7 cellular contexts compared by ENCODE assay signal in genomic region chr3:32460031-32460749, GRCh38. TPM values are rescaled to one million over a fixed set of nuclear protein-coding genes. Genes with fewer than 3 reads are reported as not detected.
A peak's percentile ranks its signal among the peaks of the same experiment; 100 is the strongest.
DNase-seq lines count a peak whose midpoint lies in the region; ATAC-seq and TF ChIP-seq lines count a peak whose summit lies in the region.

No MANE protein-coding gene starts in this region.

- H3K4me3 Mint-ChIP-seq in naive B cell: peak overlapping the region; percentile 58 to 90 (median 76)

- H3K27ac Mint-ChIP-seq in naive B cell: peak overlapping the region in 1 of 6 donors; percentile 97

- H3K27me3 Mint-ChIP-seq in naive B cell: no peaks in the 10 kb centered on the region

- intact Hi-C loops in dorsolateral prefrontal cortex (cut with DNase I): loop anchor here in 1 of 2 donors (10.0 kb wide), 1 partner anchor 165 kb away; no protein-coding TSS in a partner anchor

- DNase-seq in NCI-H748 (lab: John Stamatoyannopoulos, UW; ENCODE audit: unreplicated experiment): peak; percentile 92
- peak; percentile 46 for DNase-seq in activated T-helper 9 cell treated with anti-CD3 and anti-CD28 coated beads, Interleukin-2, amount 50 U/mL, for 16 hours (ENCODE audit: low read depth)
- DNase-seq in naive B cell: peak; percentile 89
- no peak for DNase-seq in NCI-H446 (lab: John Stamatoyannopoulos, UW)
- DNase-seq in dorsolateral prefrontal cortex: no peak

- no peak overlapping the region for H3K4me3 ChIP-seq in dorsolateral prefrontal cortex

- no peak overlapping the region for H3K27ac ChIP-seq in dorsolateral prefrontal cortex

- peaks cover 31 to 41% (median 39%) of the 10 kb centered on the region in 3 donors for H3K4me1 Mint-ChIP-seq in naive B cell

- ATAC-seq in GM19324 (IDR thresholded peaks at IDR 0.05; ENCODE audit: low FRiP score, unreplicated experiment): peak; percentile 75
- peak; percentile 85 for ATAC-seq in HG03039 (IDR thresholded peaks at IDR 0.05; ENCODE audit: unreplicated experiment)
- peak; percentile 79 for ATAC-seq in naive B cell (ENCODE audit: low read depth in 2 of 2)

- peaks cover 0 to 3% (median 0%) of the 10 kb centered on the region in 7 donors for H3K9me3 Mint-ChIP-seq in naive B cell

- H3K27me3 ChIP-seq in dorsolateral prefrontal cortex: peaks cover 0 to 6% (median 0%) of the 10 kb centered on the region in 45 donors

- no peak for TF ChIP-seq CTCF in dorsolateral prefrontal cortex (IDR thresholded peaks at IDR 0.05 in 54 of 56, conservative IDR thresholded peaks at IDR 0.05 in 2 of 56; ENCODE audit: low read depth in 1 of 56, partially characterized antibody in 56 of 56)

- peaks cover 4 to 10% of the 10 kb centered on the region in 2 donors for H3K36me3 Mint-ChIP-seq in naive B cell

RNA-seq across cellular contexts. Expression of gene CMTM6, which starts 42.5 kb away (rescaled TPM):
- 100 to 1,000 TPM in 4 of 6 donors, 10 to 100 TPM in 2; 89.7 to 156 (median 106) TPM for polyA plus RNA-seq in naive B cell (ENCODE audit: low read depth in 6 of 6)
- total RNA-seq in dorsolateral prefrontal cortex: 10 to 100 TPM in 73 of 120 experiments, 1 to 10 TPM in 47; 6.4 to 19.8 (median 10.5) TPM

Comparison
In these comparisons a context has a peak if more than half of its experiments do, and no peak if none do; other contexts are left out.
1. DNase-seq: peak in NCI-H748 (single experiment), activated T-helper 9 cell treated with anti-CD3 and anti-CD28 coated beads, Interleukin-2, amount 50 U/mL, for 16 hours (single experiment) and naive B cell (single experiment); none in NCI-H446 (0 of 2) and dorsolateral prefrontal cortex (0 of 10).
2. Peak in every context shown above with its lines, with median percentiles within 50 percentile points of each other: ATAC-seq.